Comparison of ENCODE assay signal across 6 cellular contexts in genomic region chr16:2250652-2251280, GRCh38. TPM values are rescaled to one million over a fixed set of nuclear protein-coding genes. Genes with fewer than 3 reads are reported as not detected.
A peak's percentile ranks its signal among the peaks of the same experiment; 100 is the strongest.
DNase-seq lines count a peak whose midpoint lies in the region; ATAC-seq lines count a peak whose summit lies in the region.

No MANE protein-coding gene starts in this region.

- H3K27ac Mint-ChIP-seq in activated T-cell treated with anti-CD3 and anti-CD28 coated beads, Interleukin-2, amount 50 U/mL, for 24 hours: peak overlapping the region; percentile 93

- no peaks in the 10 kb centered on the region for H3K27me3 Mint-ChIP-seq in activated T-cell treated with anti-CD3 and anti-CD28 coated beads, Interleukin-2, amount 50 U/mL, for 24 hours

- H3K9me3 ChIP-seq in Karpas-422 (ENCODE audit: low read length) (no peaks in the 10 kb centered on the region), aorta (ENCODE audit: control insufficient read depth, low read length) (no peaks in the 10 kb centered on the region)

- H3K79me2 ChIP-seq in Karpas-422 (ENCODE audit: low read length): peaks cover 17% of the 10 kb centered on the region

- peak; percentile 4 for ATAC-seq in left lobe of liver
- no peak for ATAC-seq in aorta (ENCODE audit: low FRiP score)
- ATAC-seq in GM21447 (IDR thresholded peaks at IDR 0.05; ENCODE audit: unreplicated experiment): no peak
- no peak for ATAC-seq in GM18517 (IDR thresholded peaks at IDR 0.05; ENCODE audit: unreplicated experiment)

- no peaks in the 10 kb centered on the region for H3K9me3 Mint-ChIP-seq in activated T-cell treated with anti-CD3 and anti-CD28 coated beads, Interleukin-2, amount 50 U/mL, for 24 hours

- H3K27me3 ChIP-seq in Karpas-422 (ENCODE audit: low read length) (no peaks in the 10 kb centered on the region), aorta (ENCODE audit: control insufficient read depth in 1 of 2, insufficient read depth in 2 of 2, low read length in 1 of 2) (no peaks in the 10 kb centered on the region)

- no peaks in the 10 kb centered on the region for H3K9me2 ChIP-seq in Karpas-422 (replicated peaks; ENCODE audit: insufficient read depth, low read length)

- 2% methylated on average over 32 to 33 of the region's 33 CpGs for WGBS in aorta, 2 donors

- peaks cover 25% of the 10 kb centered on the region for H3K4me1 ChIP-seq in Karpas-422 (ENCODE audit: low read length)
- no peaks in the 10 kb centered on the region for H3K4me1 ChIP-seq in aorta (ENCODE audit: control insufficient read depth in 1 of 2, insufficient read depth in 2 of 2, low read length in 2 of 2)

- no peak for DNase-seq in Karpas-422
- peak; percentile 69 for DNase-seq in activated T-cell treated with anti-CD3 and anti-CD28 coated beads, Interleukin-2, amount 50 U/mL, for 24 hours
- DNase-seq in left lobe of liver (ENCODE audit: low spot score): peak; percentile 70
- DNase-seq in aorta: no peak

- peaks cover 20% of the 10 kb centered on the region for H3K4me1 Mint-ChIP-seq in activated T-cell treated with anti-CD3 and anti-CD28 coated beads, Interleukin-2, amount 50 U/mL, for 24 hours (ENCODE audit: low read depth)

- intact Hi-C loops in aorta (cut with DNase I): loop anchor here (2.0 to 10.0 kb wide), 2 partner anchors 28 to 96 kb away; partner anchors contain the start of genes E4F1 (in 1 of the 2) and TRAF7 (in 1 of the 2)

- H3K36me3 ChIP-seq in Karpas-422 (ENCODE audit: insufficient read depth, low read length): peaks cover 9% of the 10 kb centered on the region
- peaks cover 3 to 6% of the 10 kb centered on the region in 2 donors for H3K36me3 ChIP-seq in aorta (ENCODE audit: control insufficient read depth in 1 of 2, insufficient read depth in 2 of 2, low read length in 1 of 2)

- H3K27ac ChIP-seq in Karpas-422 (ENCODE audit: low read length): peak overlapping the region; percentile 63
- peak overlapping the region in 1 of 2 donors; percentile 73 for H3K27ac ChIP-seq in aorta (ENCODE audit: low read depth in 1 of 2, low read length in 2 of 2)

- H3K36me3 Mint-ChIP-seq in activated T-cell treated with anti-CD3 and anti-CD28 coated beads, Interleukin-2, amount 50 U/mL, for 24 hours (ENCODE audit: low read depth): peaks cover 75% of the 10 kb centered on the region

- H2AFZ ChIP-seq in Karpas-422 (ENCODE audit: low read length): no peak overlapping the region

- H3K4me3 Mint-ChIP-seq in activated T-cell treated with anti-CD3 and anti-CD28 coated beads, Interleukin-2, amount 50 U/mL, for 24 hours: peak overlapping the region; percentile 88

- H3K4me2 ChIP-seq in Karpas-422 (ENCODE audit: low read depth, low read length, poor library complexity, severe bottlenecking): peak overlapping the region; percentile 81

- H4K20me1 ChIP-seq in Karpas-422 (ENCODE audit: insufficient read depth, low read depth, low read length): 0 out of 2 replicates have a peak, but pooled peaks cover 4% of the 10 kb centered on the region

- H3K4me3 ChIP-seq in Karpas-422 (ENCODE audit: low read length): peak overlapping the region; percentile 86
- peak overlapping the region; percentile 79 to 98 for H3K4me3 ChIP-seq in aorta (ENCODE audit: low read length in 2 of 2)

- peak overlapping the region; percentile 86 for H3K9ac ChIP-seq in Karpas-422 (ENCODE audit: low read length)

RNA-seq across cellular contexts. Expression of gene ECI1, which starts 0.6 kb away (rescaled TPM):
- 24.4 and 58.9 TPM in 2 replicates for total RNA-seq in Karpas-422 (2014; rRNA removed; shearing (Covaris generic); ENCODE audit: low replicate concordance)
- total RNA-seq in left lobe of liver: 171 TPM
- total RNA-seq in aorta: 10 to 100 TPM; 28.4 to 31.3 TPM
- polyA plus RNA-seq in aorta: 10 to 100 TPM; 63.0 to 66.0 TPM

RNA-seq across cellular contexts. Expression of gene DNASE1L2, which starts 14.5 kb away (rescaled TPM):
- total RNA-seq in Karpas-422 (2014; rRNA removed; shearing (Covaris generic); ENCODE audit: low replicate concordance): 0.78 and 5.2 TPM in 2 replicates
- total RNA-seq in left lobe of liver (1.2 TPM), aorta (1 to 10 TPM in 1 of 2 donors, under 1 TPM in 1; 0.39 to 1.1 TPM)
- polyA plus RNA-seq in aorta: 1 to 10 TPM in 1 of 2 donors, under 1 TPM in 1; 0.38 to 1.1 TPM

RNA-seq across cellular contexts. Expression of gene RNPS1, which starts 17.2 kb away (rescaled TPM):
- 125 and 158 TPM in 2 replicates for total RNA-seq in Karpas-422 (2014; rRNA removed; shearing (Covaris generic); ENCODE audit: low replicate concordance)
- total RNA-seq in left lobe of liver: 32.1 TPM
- total RNA-seq in aorta: 10 to 100 TPM; 95.5 to 98.4 TPM
- 100 to 1,000 TPM in 1 of 2 donors, 10 to 100 TPM in 1; 96.4 to 101 TPM for polyA plus RNA-seq in aorta

RNA-seq across cellular contexts. Expression of gene E4F1, which starts 27.4 kb away (rescaled TPM):
- 14.8 and 36.9 TPM in 2 replicates for total RNA-seq in Karpas-422 (2014; rRNA removed; shearing (Covaris generic); ENCODE audit: low replicate concordance)
- total RNA-seq in left lobe of liver (12.7 TPM), aorta (10 to 100 TPM; 17.3 to 21.5 TPM)
- 10 to 100 TPM; 12.9 to 75.7 TPM for polyA plus RNA-seq in aorta

RNA-seq across cellular contexts. Expression of gene PGP, which starts 36.1 kb away (rescaled TPM):
- total RNA-seq in Karpas-422 (2014; rRNA removed; shearing (Covaris generic); ENCODE audit: low replicate concordance): 26.5 and 42.1 TPM in 2 replicates
- total RNA-seq in left lobe of liver (7.5 TPM), aorta (1 to 10 TPM; 8.9 to 9.1 TPM)
- polyA plus RNA-seq in aorta: 10 to 100 TPM in 1 of 2 donors, 1 to 10 TPM in 1; 7.3 to 15.4 TPM

Comparison
In these comparisons a context has a peak if more than half of its experiments do, and no peak if none do; other contexts are left out.
1. DNase-seq: peak in activated T-cell treated with anti-CD3 and anti-CD28 coated beads, Interleukin-2, amount 50 U/mL, for 24 hours (single experiment) and left lobe of liver (single experiment); none in Karpas-422 (single experiment) and aorta (0 of 2).